In the genomic region with DNA sequence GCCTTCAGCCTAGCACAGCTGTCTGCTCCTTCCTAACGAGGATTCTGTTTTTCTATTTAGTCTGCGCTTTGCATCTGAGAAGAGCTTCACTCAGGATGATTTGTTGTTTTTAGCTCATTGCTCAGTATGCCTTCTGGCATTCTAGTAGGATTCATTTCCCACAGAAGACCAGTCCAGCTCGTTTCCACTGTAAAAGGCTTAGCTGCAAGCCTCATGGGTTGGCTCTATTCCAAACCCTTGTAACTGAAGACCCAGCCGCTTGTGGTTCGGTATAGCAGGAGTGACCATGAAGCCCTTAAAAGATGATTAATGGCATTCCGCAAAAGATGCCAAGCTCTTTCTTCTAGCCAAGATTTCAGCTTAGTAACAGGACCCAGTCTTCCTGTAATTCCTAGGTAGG, we compare ENCODE assay signal across 8 cellular contexts. TPM values are rescaled to one million over a fixed set of nuclear protein-coding genes. Genes with fewer than 3 reads are reported as not detected.
DNase-seq lines count a peak whose midpoint lies in the region; ATAC-seq and TF ChIP-seq lines count a peak whose summit lies in the region.
"Had no signal": no experiment of that assay in that cellular context is flagged by ENCODE, and none has a peak within 500 bp of the region (broad histone marks: within the 10 kb centered on the region; RNA-seq: fewer than 3 reads in every experiment).

No MANE protein-coding gene starts in this region.

- H3K4me2 ChIP-seq in IMR-90 (ENCODE audit: low read depth, low read length): no peak overlapping the region

- in situ Hi-C loops in IMR-90 (cut with MboI; ENCODE audit: low sequenced_read_pairs): no loop called here

- H3K27me3 ChIP-seq in IMR-90 (ENCODE audit: control insufficient read depth, insufficient read depth, low read length) (peaks cover 4% of the 10 kb centered on the region), Caco-2 (replicated peaks; ENCODE audit: control insufficient read depth, insufficient read depth, low read length) (no peaks in the 10 kb centered on the region)
- H3K27me3 ChIP-seq in CD8-positive, alpha-beta memory T cell (ENCODE audit: insufficient read depth, low read length, poor library complexity, severe bottlenecking): no peaks in the 10 kb centered on the region

- no peak overlapping the region for H2BK120ac ChIP-seq in IMR-90 (ENCODE audit: low read depth, low read length)

- H2BK20ac ChIP-seq in IMR-90 (ENCODE audit: low read depth, low read length): no peak overlapping the region

- BruUV-seq in IMR-90 (replicated peaks; lab: Mats Ljungman, UMichigan): no TSS peak
- BruUV-seq in Caco-2 (replicated peaks; lab: Mats Ljungman, UMichigan): no TSS peak

- no peak overlapping the region for H3K9ac ChIP-seq in IMR-90 (ENCODE audit: low read depth, low read length)

- H2BK15ac ChIP-seq in IMR-90 (ENCODE audit: low read depth, low read length): no peak overlapping the region

- CTCF ChIA-PET in IMR-90 (lab: Yijun Ruan, JAX): interaction anchor here (0.6 to 1.0 kb wide), 3 partner anchors 10 to 221 kb away, joined by 3 to 4 read pairs (median 3); no protein-coding TSS in a partner anchor
- CTCF ChIA-PET in RWPE1 (lab: Yijun Ruan, JAX): interaction anchor here (1.5 kb wide), 1 partner anchor 186 kb away, joined by 6 read pairs; no protein-coding TSS in a partner anchor
- CTCF ChIA-PET in Caco-2 (lab: Charles Lee): no interaction called here
- CTCF ChIA-PET in CD8-positive, alpha-beta memory T cell (lab: Charles Lee): no interaction called here

- no peak overlapping the region for H4K5ac ChIP-seq in IMR-90 (ENCODE audit: low read depth, low read length)

- DNase-seq in IMR-90 (peak; percentile 44), RWPE1 (ENCODE audit: low spot score) (peak; percentile 84), fibroblast of villous mesenchyme (ENCODE audit: low read depth) (peak; percentile 84), type B pancreatic cell (ENCODE audit: extremely low spot score, unreplicated experiment) (no peak), Caco-2 (no peak)
- DNase-seq in CD8-positive, alpha-beta memory T cell: no peak
- DNase-seq: activated naive CD4-positive, alpha-beta T cell treated with Interleukin-2 at 50 U/mL for 16 hours had no signal

- no CpG with 5 or more reads among the region's 6 CpGs for WGBS in IMR-90 (ENCODE audit: extremely low coverage in 2 of 2, insufficient read length in 1 of 2), 2 experiments

- no peaks in the 10 kb centered on the region for H4K20me1 ChIP-seq in IMR-90 (ENCODE audit: insufficient read depth, low read length)

- TF ChIP-seq CTCF in IMR-90 (conservative IDR thresholded peaks at IDR 0.05; ENCODE audit: low read depth, low read length) (no peak), RWPE1 (conservative IDR thresholded peaks at IDR 0.05; ENCODE audit: low read depth) (no peak), fibroblast of villous mesenchyme (IDR thresholded peaks at IDR 0.05; ENCODE audit: insufficient read depth, low read depth, low read length) (no peak), type B pancreatic cell (conservative IDR thresholded peaks at IDR 0.05) (no peak), Caco-2 (IDR thresholded peaks at IDR 0.05; ENCODE audit: insufficient read depth in 1 of 2, low read depth in 1 of 2, low read length in 1 of 2, severe bottlenecking in 1 of 2, unreplicated experiment in 1 of 2) (no peak)

- H2AFZ ChIP-seq in IMR-90 (replicated peaks; ENCODE audit: low read length, poor library complexity): no peak overlapping the region

- H3K9me3 Mint-ChIP-seq in type B pancreatic cell (peaks cover 4% of the 10 kb centered on the region), Caco-2 (ENCODE audit: unreplicated experiment) (no peaks in the 10 kb centered on the region)
- H3K9me3 Mint-ChIP-seq in CD8-positive, alpha-beta memory T cell: no peaks in the 10 kb centered on the region

- no peak overlapping the region for H2AK9ac ChIP-seq in IMR-90 (replicated peaks; ENCODE audit: low read depth, low read length, poor library complexity)

- H3K4me1 ChIP-seq in IMR-90 (ENCODE audit: control insufficient read depth, insufficient read depth, low read length): no peaks in the 10 kb centered on the region
- no peaks in the 10 kb centered on the region for H3K4me1 ChIP-seq in Caco-2
- no peaks in the 10 kb centered on the region for H3K4me1 ChIP-seq in CD8-positive, alpha-beta memory T cell (ENCODE audit: insufficient read depth, low read length)

- H3K9me3 ChIP-seq in IMR-90 (ENCODE audit: control insufficient read depth, insufficient read depth, low read length) (no peaks in the 10 kb centered on the region), Caco-2 (no peaks in the 10 kb centered on the region)
- H3K9me3 ChIP-seq in CD8-positive, alpha-beta memory T cell (ENCODE audit: low read length): no peaks in the 10 kb centered on the region

- peak overlapping the region; percentile 72 for H3K27ac Mint-ChIP-seq in type B pancreatic cell
- H3K27ac Mint-ChIP-seq in Caco-2 (ENCODE audit: unreplicated experiment): no peak overlapping the region
- H3K27ac Mint-ChIP-seq in CD8-positive, alpha-beta memory T cell: peak overlapping the region in 1 of 8 donors; percentile 54

- H3K4me1 Mint-ChIP-seq in type B pancreatic cell (ENCODE audit: unreplicated experiment) (peaks cover 23% of the 10 kb centered on the region), Caco-2 (ENCODE audit: low read depth, unreplicated experiment) (no peaks in the 10 kb centered on the region)
- H3K4me1 Mint-ChIP-seq in CD8-positive, alpha-beta memory T cell: no peaks in the 10 kb centered on the region

- H3K4ac ChIP-seq in IMR-90 (ENCODE audit: low read depth, low read length): no peak overlapping the region

- H3K27ac ChIP-seq in IMR-90 (ENCODE audit: insufficient read depth, low read length): no peak overlapping the region
- H3K27ac ChIP-seq in RWPE1: peak overlapping the region; percentile 26
- no peak overlapping the region for H3K27ac ChIP-seq in CD8-positive, alpha-beta memory T cell (ENCODE audit: low read depth, low read length)

- intact Hi-C loops in IMR-90 (cut with micrococcal nuclease): no loop called here
- intact Hi-C loops in Caco-2 (cut with micrococcal nuclease; ENCODE audit: unreplicated experiment): no loop called here

- H2AK5ac ChIP-seq in IMR-90 (ENCODE audit: low read depth, low read length): no peak overlapping the region

- H3K79me1 ChIP-seq in IMR-90 (ENCODE audit: low read depth in 1 of 2, low read length in 2 of 2): no peaks in the 10 kb centered on the region

- TF ChIP-seq RAD21 in IMR-90 (IDR thresholded peaks at IDR 0.05; ENCODE audit: low read length): no peak

- H3K4me3 Mint-ChIP-seq in type B pancreatic cell: peak overlapping the region; percentile 70
- no peak overlapping the region for H3K4me3 Mint-ChIP-seq in Caco-2 (ENCODE audit: unreplicated experiment)
- H3K4me3 Mint-ChIP-seq in CD8-positive, alpha-beta memory T cell: no peak overlapping the region

- H3K4me3 ChIP-seq in IMR-90 (ENCODE audit: insufficient read depth, low read depth, low read length) (no peak overlapping the region), fibroblast of villous mesenchyme (ENCODE audit: low read depth, low read length) (no peak overlapping the region), Caco-2 (ENCODE audit: low read depth, low read length) (no peak overlapping the region)
- no peak overlapping the region for H3K4me3 ChIP-seq in CD8-positive, alpha-beta memory T cell (ENCODE audit: low read length)

- dilution Hi-C loops in IMR-90 (cut with HindIII; ENCODE audit: low sequenced_read_pairs, unreplicated experiment): no loop called here

- no peaks in the 10 kb centered on the region for H3K9me1 ChIP-seq in IMR-90 (ENCODE audit: insufficient read depth, low read length)

- H3K23ac ChIP-seq in IMR-90 (ENCODE audit: low read depth, low read length): no peak overlapping the region

- no peak overlapping the region for H3K56ac ChIP-seq in IMR-90 (ENCODE audit: extremely low read depth, insufficient read depth, low read length)

- no peak overlapping the region for H4K91ac ChIP-seq in IMR-90 (ENCODE audit: insufficient read depth, low read depth, low read length)

- H3K27me3 Mint-ChIP-seq in type B pancreatic cell (peaks cover 4% of the 10 kb centered on the region), Caco-2 (ENCODE audit: insufficient read depth, unreplicated experiment) (peaks cover 6% of the 10 kb centered on the region)
- H3K27me3 Mint-ChIP-seq in CD8-positive, alpha-beta memory T cell: peaks cover 3 to 12% of the 10 kb centered on the region in 2 donors

- H3K36me3 Mint-ChIP-seq in type B pancreatic cell (no peaks in the 10 kb centered on the region), Caco-2 (ENCODE audit: insufficient read depth, unreplicated experiment) (no peaks in the 10 kb centered on the region)
- H3K36me3 Mint-ChIP-seq in CD8-positive, alpha-beta memory T cell: no peaks in the 10 kb centered on the region

- no peaks in the 10 kb centered on the region for H3K36me3 ChIP-seq in IMR-90 (ENCODE audit: control insufficient read depth, insufficient read depth, low read length)
- no peaks in the 10 kb centered on the region for H3K36me3 ChIP-seq in Caco-2 (ENCODE audit: control insufficient read depth, insufficient read depth, low read length)
- no peaks in the 10 kb centered on the region for H3K36me3 ChIP-seq in CD8-positive, alpha-beta memory T cell (ENCODE audit: insufficient read depth, low read length)

- no peak for TF ChIP-seq POLR2A in IMR-90 (IDR thresholded peaks at IDR 0.05; ENCODE audit: low read depth, low read length)

- no peak overlapping the region for H3K14ac ChIP-seq in IMR-90 (replicated peaks; ENCODE audit: low read depth, low read length)

- POLR2A ChIA-PET in IMR-90 (lab: Charles Lee; ENCODE audit: unreplicated experiment): interaction anchor here (0.6 kb wide), 1 partner anchor 657 kb away, joined by 3 read pairs; no protein-coding TSS in a partner anchor
- POLR2A ChIA-PET in RWPE1 (lab: Yijun Ruan, JAX; ENCODE audit: low non-redundant PET): no interaction called here
- POLR2A ChIA-PET in Caco-2 (lab: Charles Lee): interaction anchor here (0.6 kb wide), 1 partner anchor 19 kb away, joined by 9 read pairs; no protein-coding TSS in a partner anchor
- POLR2A ChIA-PET in CD8-positive, alpha-beta memory T cell (lab: Charles Lee): no interaction called here

- ATAC-seq in IMR-90 (ENCODE audit: low read depth): peak; percentile 54
- ATAC-seq in HG03457 (IDR thresholded peaks at IDR 0.05; ENCODE audit: unreplicated experiment): no peak

- H4K8ac ChIP-seq in IMR-90 (ENCODE audit: low read depth in 2 of 2, low read length in 2 of 2): no peak overlapping the region

- no peak overlapping the region for H3K18ac ChIP-seq in IMR-90 (ENCODE audit: low read depth, low read length)

- no peak overlapping the region for H2BK5ac ChIP-seq in IMR-90 (ENCODE audit: low read depth, low read length, poor library complexity, severe bottlenecking)

TF ChIP-seq in IMR-90, 13 proteins besides CTCF, POLR2A, EP300 and RAD21:
- no peak for TF ChIP-seq CEBPB (IDR thresholded peaks at IDR 0.05; ENCODE audit: low read depth, low read length)

RNA-seq across cellular contexts. Expression of gene ADGRF1, which starts 7.2 kb away (rescaled TPM):
- not detected in 2 replicates for total RNA-seq in IMR-90 (2012; rRNA removed)
- not detected in 2 replicates for polyA plus RNA-seq in IMR-90 (2012; rRNA removed)
- polyA plus RNA-seq in IMR-90 (2012; cell fraction: cytosol; rRNA removed): not detected in 2 replicates
- not detected in 2 replicates for polyA plus RNA-seq in IMR-90 (2012; cell fraction: nucleus; rRNA removed; ENCODE audit: low replicate concordance)
- total RNA-seq in fibroblast of villous mesenchyme: under 0.01 TPM in 1 of 2 replicates, not detected in the other
- 20.0 and 36.0 TPM in 2 replicates for total RNA-seq in type B pancreatic cell (ENCODE audit: low replicate concordance)
- total RNA-seq in Caco-2 (2022): 0.16 and 0.52 TPM in 2 replicates
- total RNA-seq in CD8-positive, alpha-beta memory T cell: not detected
- polyA plus RNA-seq in CD8-positive, alpha-beta memory T cell: not detected

Comparison
In these comparisons a context has a peak if more than half of its experiments do, and no peak if none do; other contexts are left out.
1. DNase-seq: peak in IMR-90 (single experiment), RWPE1 (single experiment) and fibroblast of villous mesenchyme (single experiment); none in type B pancreatic cell (single experiment), Caco-2 (0 of 2) and CD8-positive, alpha-beta memory T cell (0 of 5).
2. RNA of gene ADGRF1, which starts 7.2 kb away (total RNA-seq): 20.0 to 36.0 TPM in type B pancreatic cell; 0.16 to 0.52 TPM in Caco-2, not detected in IMR-90, under 0.01 TPM in fibroblast of villous mesenchyme and not detected in CD8-positive, alpha-beta memory T cell; every median in the first group is over 10 times any median in the second.
3. CTCF ChIA-PET loops: an anchor here in IMR-90 (0.6 to 1.0 kb wide) and RWPE1 (1.5 kb wide); none called in Caco-2 and CD8-positive, alpha-beta memory T cell.
4. POLR2A ChIA-PET loops: an anchor here in IMR-90 (0.6 kb wide) and Caco-2 (0.6 kb wide); none called in RWPE1 and CD8-positive, alpha-beta memory T cell.